2 cellular contexts compared by ENCODE assay signal in the genomic region with DNA sequence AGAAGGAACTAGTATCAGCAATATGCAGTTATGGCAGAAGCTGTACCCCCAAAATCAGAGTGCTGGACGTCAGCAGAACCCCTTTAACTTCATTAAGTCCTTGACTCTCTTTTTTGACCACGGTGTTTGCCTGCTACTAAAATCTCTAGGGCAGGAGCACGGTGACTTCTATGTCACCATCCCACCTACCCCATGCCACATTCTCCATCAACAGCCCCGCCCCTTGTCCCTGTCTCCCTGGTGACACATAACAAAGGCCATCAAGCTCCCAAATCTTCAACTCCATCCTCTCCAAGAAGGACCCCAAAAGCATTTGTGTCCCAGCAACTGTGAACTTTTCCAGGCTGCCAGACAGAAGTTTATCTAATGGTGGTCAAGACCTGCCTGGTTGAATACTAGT.
TF ChIP-seq lines count a peak whose summit lies in the region.

No MANE protein-coding gene starts in this region.

TF ChIP-seq in GM12878, 131 proteins besides CTCF, POLR2A, EP300 and RAD21:
- TF ChIP-seq SPI1 (IDR thresholded peaks at IDR 0.05; ENCODE audit: borderline replicate concordance, insufficient read depth, low read depth, low read length): no peak
- TF ChIP-seq, protein P1, sequence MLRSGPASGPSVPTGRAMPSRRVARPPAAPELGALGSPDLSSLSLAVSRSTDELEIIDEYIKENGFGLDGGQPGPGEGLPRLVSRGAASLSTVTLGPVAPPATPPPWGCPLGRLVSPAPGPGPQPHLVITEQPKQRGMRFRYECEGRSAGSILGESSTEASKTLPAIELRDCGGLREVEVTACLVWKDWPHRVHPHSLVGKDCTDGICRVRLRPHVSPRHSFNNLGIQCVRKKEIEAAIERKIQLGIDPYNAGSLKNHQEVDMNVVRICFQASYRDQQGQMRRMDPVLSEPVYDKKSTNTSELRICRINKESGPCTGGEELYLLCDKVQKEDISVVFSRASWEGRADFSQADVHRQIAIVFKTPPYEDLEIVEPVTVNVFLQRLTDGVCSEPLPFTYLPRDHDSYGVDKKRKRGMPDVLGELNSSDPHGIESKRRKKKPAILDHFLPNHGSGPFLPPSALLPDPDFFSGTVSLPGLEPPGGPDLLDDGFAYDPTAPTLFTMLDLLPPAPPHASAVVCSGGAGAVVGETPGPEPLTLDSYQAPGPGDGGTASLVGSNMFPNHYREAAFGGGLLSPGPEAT (IDR thresholded peaks at IDR 0.05; ENCODE audit: low read depth): no peak
- TF ChIP-seq RBBP5 (conservative IDR thresholded peaks at IDR 0.05): no peak
- no peak for TF ChIP-seq MYC (IDR thresholded peaks at IDR 0.05; ENCODE audit: insufficient read depth, insufficient read length, insufficient replicate concordance, low read length, severe bottlenecking)
- TF ChIP-seq, protein P2, sequence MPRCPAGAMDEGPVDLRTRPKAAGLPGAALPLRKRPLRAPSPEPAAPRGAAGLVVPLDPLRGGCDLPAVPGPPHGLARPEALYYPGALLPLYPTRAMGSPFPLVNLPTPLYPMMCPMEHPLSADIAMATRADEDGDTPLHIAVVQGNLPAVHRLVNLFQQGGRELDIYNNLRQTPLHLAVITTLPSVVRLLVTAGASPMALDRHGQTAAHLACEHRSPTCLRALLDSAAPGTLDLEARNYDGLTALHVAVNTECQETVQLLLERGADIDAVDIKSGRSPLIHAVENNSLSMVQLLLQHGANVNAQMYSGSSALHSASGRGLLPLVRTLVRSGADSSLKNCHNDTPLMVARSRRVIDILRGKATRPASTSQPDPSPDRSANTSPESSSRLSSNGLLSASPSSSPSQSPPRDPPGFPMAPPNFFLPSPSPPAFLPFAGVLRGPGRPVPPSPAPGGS (IDR thresholded peaks at IDR 0.05; ENCODE audit: borderline replicate concordance, insufficient read depth, low read depth, low read length, poor library complexity, severe bottlenecking): no peak
- TF ChIP-seq NR2F1 (conservative IDR thresholded peaks at IDR 0.05): no peak
- no peak for TF ChIP-seq ZZZ3 (IDR thresholded peaks at IDR 0.05; ENCODE audit: control insufficient read depth, insufficient read length, low read depth)
- no peak for TF ChIP-seq TCF7 (IDR thresholded peaks at IDR 0.05; ENCODE audit: borderline replicate concordance)
- TF ChIP-seq FOXK2 (IDR thresholded peaks at IDR 0.05): no peak
- TF ChIP-seq ZNF217 (IDR thresholded peaks at IDR 0.05): no peak
- no peak for TF ChIP-seq SUPT20H (IDR thresholded peaks at IDR 0.05; ENCODE audit: borderline replicate concordance, control insufficient read depth, low read depth, low read length)
- no peak for TF ChIP-seq LARP7 (IDR thresholded peaks at IDR 0.05)

TF ChIP-seq in SK-N-SH treated with all-trans-retinoic acid at 6 μM for 48 hours, 23 proteins besides CTCF, POLR2A, EP300 and RAD21:
- no peak for TF ChIP-seq BACH2 (CRISPR knock-in tag; IDR thresholded peaks at IDR 0.05; ENCODE audit: borderline replicate concordance)
- no peak for TF ChIP-seq ISL1 (CRISPR knock-in tag; IDR thresholded peaks at IDR 0.05)
- no peak for TF ChIP-seq ZNF565 (CRISPR knock-in tag; conservative IDR thresholded peaks at IDR 0.05; ENCODE audit: low read depth)
- TF ChIP-seq ZFP30 (CRISPR knock-in tag; IDR thresholded peaks at IDR 0.05): no peak
- no peak for TF ChIP-seq ZNF8 (CRISPR knock-in tag; IDR thresholded peaks at IDR 0.05)
- TF ChIP-seq ESRRG (CRISPR knock-in tag; IDR thresholded peaks at IDR 0.05): no peak
- TF ChIP-seq, protein P3, sequence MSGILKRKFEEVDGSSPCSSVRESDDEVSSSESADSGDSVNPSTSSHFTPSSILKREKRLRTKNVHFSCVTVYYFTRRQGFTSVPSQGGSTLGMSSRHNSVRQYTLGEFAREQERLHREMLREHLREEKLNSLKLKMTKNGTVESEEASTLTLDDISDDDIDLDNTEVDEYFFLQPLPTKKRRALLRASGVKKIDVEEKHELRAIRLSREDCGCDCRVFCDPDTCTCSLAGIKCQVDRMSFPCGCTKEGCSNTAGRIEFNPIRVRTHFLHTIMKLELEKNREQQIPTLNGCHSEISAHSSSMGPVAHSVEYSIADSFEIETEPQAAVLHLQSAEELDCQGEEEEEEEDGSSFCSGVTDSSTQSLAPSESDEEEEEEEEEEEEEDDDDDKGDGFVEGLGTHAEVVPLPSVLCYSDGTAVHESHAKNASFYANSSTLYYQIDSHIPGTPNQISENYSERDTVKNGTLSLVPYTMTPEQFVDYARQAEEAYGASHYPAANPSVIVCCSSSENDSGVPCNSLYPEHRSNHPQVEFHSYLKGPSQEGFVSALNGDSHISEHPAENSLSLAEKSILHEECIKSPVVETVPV (CRISPR knock-in tag; IDR thresholded peaks at IDR 0.05): no peak
- TF ChIP-seq, protein P4, sequence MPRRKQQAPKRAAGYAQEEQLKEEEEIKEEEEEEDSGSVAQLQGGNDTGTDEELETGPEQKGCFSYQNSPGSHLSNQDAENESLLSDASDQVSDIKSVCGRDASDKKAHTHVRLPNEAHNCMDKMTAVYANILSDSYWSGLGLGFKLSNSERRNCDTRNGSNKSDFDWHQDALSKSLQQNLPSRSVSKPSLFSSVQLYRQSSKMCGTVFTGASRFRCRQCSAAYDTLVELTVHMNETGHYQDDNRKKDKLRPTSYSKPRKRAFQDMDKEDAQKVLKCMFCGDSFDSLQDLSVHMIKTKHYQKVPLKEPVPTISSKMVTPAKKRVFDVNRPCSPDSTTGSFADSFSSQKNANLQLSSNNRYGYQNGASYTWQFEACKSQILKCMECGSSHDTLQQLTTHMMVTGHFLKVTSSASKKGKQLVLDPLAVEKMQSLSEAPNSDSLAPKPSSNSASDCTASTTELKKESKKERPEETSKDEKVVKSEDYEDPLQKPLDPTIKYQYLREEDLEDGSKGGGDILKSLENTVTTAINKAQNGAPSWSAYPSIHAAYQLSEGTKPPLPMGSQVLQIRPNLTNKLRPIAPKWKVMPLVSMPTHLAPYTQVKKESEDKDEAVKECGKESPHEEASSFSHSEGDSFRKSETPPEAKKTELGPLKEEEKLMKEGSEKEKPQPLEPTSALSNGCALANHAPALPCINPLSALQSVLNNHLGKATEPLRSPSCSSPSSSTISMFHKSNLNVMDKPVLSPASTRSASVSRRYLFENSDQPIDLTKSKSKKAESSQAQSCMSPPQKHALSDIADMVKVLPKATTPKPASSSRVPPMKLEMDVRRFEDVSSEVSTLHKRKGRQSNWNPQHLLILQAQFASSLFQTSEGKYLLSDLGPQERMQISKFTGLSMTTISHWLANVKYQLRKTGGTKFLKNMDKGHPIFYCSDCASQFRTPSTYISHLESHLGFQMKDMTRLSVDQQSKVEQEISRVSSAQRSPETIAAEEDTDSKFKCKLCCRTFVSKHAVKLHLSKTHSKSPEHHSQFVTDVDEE (CRISPR knock-in tag; IDR thresholded peaks at IDR 0.05): no peak
- no peak for TF ChIP-seq GLIS3 (CRISPR knock-in tag; IDR thresholded peaks at IDR 0.05)
- TF ChIP-seq SNAI2 (CRISPR knock-in tag; IDR thresholded peaks at IDR 0.05): no peak
- no peak for TF ChIP-seq ARNTL (CRISPR knock-in tag; IDR thresholded peaks at IDR 0.05; ENCODE audit: borderline replicate concordance, low read depth)
- TF ChIP-seq TOX (CRISPR knock-in tag; IDR thresholded peaks at IDR 0.05; ENCODE audit: borderline replicate concordance): no peak
- TF ChIP-seq, protein P5, sequence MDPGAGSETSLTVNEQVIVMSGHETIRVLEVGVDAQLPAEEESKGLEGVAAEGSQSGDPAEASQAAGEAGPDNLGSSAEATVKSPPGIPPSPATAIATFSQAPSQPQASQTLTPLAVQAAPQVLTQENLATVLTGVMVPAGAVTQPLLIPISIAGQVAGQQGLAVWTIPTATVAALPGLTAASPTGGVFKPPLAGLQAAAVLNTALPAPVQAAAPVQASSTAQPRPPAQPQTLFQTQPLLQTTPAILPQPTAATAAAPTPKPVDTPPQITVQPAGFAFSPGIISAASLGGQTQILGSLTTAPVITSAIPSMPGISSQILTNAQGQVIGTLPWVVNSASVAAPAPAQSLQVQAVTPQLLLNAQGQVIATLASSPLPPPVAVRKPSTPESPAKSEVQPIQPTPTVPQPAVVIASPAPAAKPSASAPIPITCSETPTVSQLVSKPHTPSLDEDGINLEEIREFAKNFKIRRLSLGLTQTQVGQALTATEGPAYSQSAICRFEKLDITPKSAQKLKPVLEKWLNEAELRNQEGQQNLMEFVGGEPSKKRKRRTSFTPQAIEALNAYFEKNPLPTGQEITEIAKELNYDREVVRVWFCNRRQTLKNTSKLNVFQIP (CRISPR knock-in tag; IDR thresholded peaks at IDR 0.05; ENCODE audit: borderline replicate concordance, low read depth): no peak
- no peak for TF ChIP-seq CSDC2 (CRISPR knock-in tag; IDR thresholded peaks at IDR 0.05)
- TF ChIP-seq, protein P6, sequence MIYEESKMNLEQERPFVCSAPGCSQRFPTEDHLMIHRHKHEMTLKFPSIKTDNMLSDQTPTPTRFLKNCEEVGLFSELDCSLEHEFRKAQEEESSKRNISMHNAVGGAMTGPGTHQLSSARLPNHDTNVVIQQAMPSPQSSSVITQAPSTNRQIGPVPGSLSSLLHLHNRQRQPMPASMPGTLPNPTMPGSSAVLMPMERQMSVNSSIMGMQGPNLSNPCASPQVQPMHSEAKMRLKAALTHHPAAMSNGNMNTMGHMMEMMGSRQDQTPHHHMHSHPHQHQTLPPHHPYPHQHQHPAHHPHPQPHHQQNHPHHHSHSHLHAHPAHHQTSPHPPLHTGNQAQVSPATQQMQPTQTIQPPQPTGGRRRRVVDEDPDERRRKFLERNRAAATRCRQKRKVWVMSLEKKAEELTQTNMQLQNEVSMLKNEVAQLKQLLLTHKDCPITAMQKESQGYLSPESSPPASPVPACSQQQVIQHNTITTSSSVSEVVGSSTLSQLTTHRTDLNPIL (CRISPR knock-in tag; IDR thresholded peaks at IDR 0.05; ENCODE audit: low read depth): no peak
- no peak for TF ChIP-seq ZNF70 (CRISPR knock-in tag; IDR thresholded peaks at IDR 0.05)
